8 cellular contexts compared by ENCODE assay signal in genomic region chr10:24953350-24954074, GRCh38. TPM values are rescaled to one million over a fixed set of nuclear protein-coding genes. Genes with fewer than 3 reads are reported as not detected.
A peak's percentile ranks its signal among the peaks of the same experiment; 100 is the strongest.
DNase-seq lines count a peak whose midpoint lies in the region; ATAC-seq and TF ChIP-seq lines count a peak whose summit lies in the region.
"Had no signal": no experiment of that assay in that cellular context is flagged by ENCODE, and none has a peak within 500 bp of the region (broad histone marks: within the 10 kb centered on the region; RNA-seq: fewer than 3 reads in every experiment).

No MANE protein-coding gene starts in this region.

- no peaks in the 10 kb centered on the region for H3K79me2 ChIP-seq in hepatocyte

- peak overlapping the region; percentile 88 for H3K27ac Mint-ChIP-seq in HFFc6
- peak overlapping the region; percentile 88 for H3K27ac Mint-ChIP-seq in activated naive CD8-positive, alpha-beta T cell treated with anti-CD3 and anti-CD28 coated beads, Interleukin-2, amount 10 ng/mL, durations not matched to agents 7 days and 5 days
- peak overlapping the region; percentile 27 for H3K27ac Mint-ChIP-seq in stimulated activated naive B cell treated with anti-CD40 and anti-IgM and Interleukin-4, amounts not matched to agents 10 μg/mL and 1 μg/mL and 100 μg/mL, for 72 hours

- peak overlapping the region; percentile 81 for H3K27ac ChIP-seq in hepatocyte
- H3K27ac ChIP-seq: cardiac muscle cell had no signal

- H3K9me3 ChIP-seq in hepatocyte (ENCODE audit: low read depth) = no peaks in the 10 kb centered on the region

- H4K20me1 ChIP-seq in hepatocyte (ENCODE audit: insufficient read depth, poor library complexity, severe bottlenecking) = no peaks in the 10 kb centered on the region

- peak overlapping the region; percentile 94 for H2AFZ ChIP-seq in hepatocyte

- TF ChIP-seq CTCF in HFFc6 (IDR thresholded peaks at IDR 0.05) = no peak
- no peak for TF ChIP-seq CTCF in hepatocyte (IDR thresholded peaks at IDR 0.05; ENCODE audit: poor library complexity)

- H3K4me2 ChIP-seq in hepatocyte = peak overlapping the region; percentile 92

- no peaks in the 10 kb centered on the region for H3K27me3 ChIP-seq in hepatocyte
- H3K27me3 ChIP-seq: cardiac muscle cell had no signal

- POLR2A ChIA-PET in activated naive CD8-positive, alpha-beta T cell treated with anti-CD3 and anti-CD28 coated beads, Interleukin-2, amount 10 ng/mL, durations not matched to agents 7 days and 5 days (lab: Charles Lee) = interaction anchor here (0.7 to 2.4 kb wide), 2 partner anchors 63 to 351 kb away, joined by 7 to 8 read pairs; no protein-coding TSS in a partner anchor

- H3K36me3 Mint-ChIP-seq in HFFc6 (ENCODE audit: low read depth) = peaks cover 4% of the 10 kb centered on the region; the same call in 1 of the 2 replicates
- H3K36me3 Mint-ChIP-seq in activated naive CD8-positive, alpha-beta T cell treated with anti-CD3 and anti-CD28 coated beads, Interleukin-2, amount 10 ng/mL, durations not matched to agents 7 days and 5 days = peaks cover 4% of the 10 kb centered on the region
- no peaks in the 10 kb centered on the region for H3K36me3 Mint-ChIP-seq in stimulated activated naive B cell treated with anti-CD40 and anti-IgM and Interleukin-4, amounts not matched to agents 10 μg/mL and 1 μg/mL and 100 μg/mL, for 72 hours

- peaks cover 15% of the 10 kb centered on the region for H3K4me1 ChIP-seq in hepatocyte (ENCODE audit: insufficient read depth)

- H3K36me3 ChIP-seq in hepatocyte (replicated peaks; ENCODE audit: insufficient read depth, low read depth) = no peaks in the 10 kb centered on the region
- H3K36me3 ChIP-seq: cardiac muscle cell had no signal

- WGBS in hepatocyte (ENCODE audit: low lambda C conversion rate, missing lambda C conversion rate) = 73% methylated on average over 17 of the region's 17 CpGs

- peak overlapping the region; percentile 78 for H3K4me3 Mint-ChIP-seq in HFFc6
- peak overlapping the region; percentile 87 for H3K4me3 Mint-ChIP-seq in activated naive CD8-positive, alpha-beta T cell treated with anti-CD3 and anti-CD28 coated beads, Interleukin-2, amount 10 ng/mL, durations not matched to agents 7 days and 5 days
- peak overlapping the region; percentile 64 to 72 for H3K4me3 Mint-ChIP-seq in stimulated activated naive B cell treated with anti-CD40 and anti-IgM and Interleukin-4, amounts not matched to agents 10 μg/mL and 1 μg/mL and 100 μg/mL, for 72 hours

- H3K9me2 ChIP-seq in hepatocyte (replicated peaks; ENCODE audit: insufficient read depth) = no peaks in the 10 kb centered on the region

- peak overlapping the region; percentile 73 for H3K4me3 ChIP-seq in hepatocyte

- no peaks in the 10 kb centered on the region for H3K9me3 Mint-ChIP-seq in HFFc6
- no peaks in the 10 kb centered on the region for H3K9me3 Mint-ChIP-seq in activated naive CD8-positive, alpha-beta T cell treated with anti-CD3 and anti-CD28 coated beads, Interleukin-2, amount 10 ng/mL, durations not matched to agents 7 days and 5 days
- peaks cover 0 to 3% of the 10 kb centered on the region in 2 donors for H3K9me3 Mint-ChIP-seq in stimulated activated naive B cell treated with anti-CD40 and anti-IgM and Interleukin-4, amounts not matched to agents 10 μg/mL and 1 μg/mL and 100 μg/mL, for 72 hours

- no peaks in the 10 kb centered on the region; the same call in 1 of the 2 replicates for H3K27me3 Mint-ChIP-seq in HFFc6 (ENCODE audit: insufficient read depth)
- H3K27me3 Mint-ChIP-seq in activated naive CD8-positive, alpha-beta T cell treated with anti-CD3 and anti-CD28 coated beads, Interleukin-2, amount 10 ng/mL, durations not matched to agents 7 days and 5 days = no peaks in the 10 kb centered on the region
- peaks cover 43 to 63% of the 10 kb centered on the region in 2 donors for H3K27me3 Mint-ChIP-seq in stimulated activated naive B cell treated with anti-CD40 and anti-IgM and Interleukin-4, amounts not matched to agents 10 μg/mL and 1 μg/mL and 100 μg/mL, for 72 hours

- DNase-seq in HFFc6 (no peak), hepatocyte (ENCODE audit: low spot score) (no peak), RPMI8226 (no peak)
- no peak for DNase-seq in activated naive CD8-positive, alpha-beta T cell treated with anti-CD3 and anti-CD28 coated beads, Interleukin-2, amount 10 ng/mL, durations not matched to agents 7 days and 5 days
- DNase-seq in stimulated activated naive B cell treated with anti-CD40 and anti-IgM and Interleukin-4, amounts not matched to agents 10 μg/mL and 1 μg/mL and 100 μg/mL, for 72 hours = no peak

- peaks cover 59% of the 10 kb centered on the region for H3K4me1 Mint-ChIP-seq in HFFc6 (ENCODE audit: low read depth)
- peaks cover 18% of the 10 kb centered on the region for H3K4me1 Mint-ChIP-seq in activated naive CD8-positive, alpha-beta T cell treated with anti-CD3 and anti-CD28 coated beads, Interleukin-2, amount 10 ng/mL, durations not matched to agents 7 days and 5 days
- H3K4me1 Mint-ChIP-seq in stimulated activated naive B cell treated with anti-CD40 and anti-IgM and Interleukin-4, amounts not matched to agents 10 μg/mL and 1 μg/mL and 100 μg/mL, for 72 hours = peaks cover 4 to 12% of the 10 kb centered on the region in 2 donors

- no peak for ATAC-seq in activated naive CD8-positive, alpha-beta T cell treated with anti-CD3 and anti-CD28 coated beads, Interleukin-2, amount 10 ng/mL, durations not matched to agents 7 days and 5 days (ENCODE audit: low read depth)
- ATAC-seq in stimulated activated naive B cell treated with anti-CD40 and anti-IgM and Interleukin-4, amounts not matched to agents 10 μg/mL and 1 μg/mL and 100 μg/mL, for 72 hours (replicated peaks) = no peak
- ATAC-seq in GM18502 (IDR thresholded peaks at IDR 0.05; ENCODE audit: poor library complexity, unreplicated experiment) (no peak), GM21381 (IDR thresholded peaks at IDR 0.05; ENCODE audit: unreplicated experiment) (no peak)

RNA-seq across cellular contexts. Expression of gene PRTFDC1, which starts 1.1 kb away (rescaled TPM):
- 10 to 100 TPM; 16.2 to 32.6 (median 29.0) TPM for total RNA-seq in HFFc6 (2021; fragmentation: NEBNext Ultra II Directional; extraction: Animal tissue kit (Norgen Biotek cat#: 25700))
- 1 to 10 TPM; 1.5 to 2.0 TPM for total RNA-seq in activated naive CD8-positive, alpha-beta T cell treated with anti-CD3 and anti-CD28 coated beads, Interleukin-2, amount 10 ng/mL, durations not matched to agents 7 days and 5 days
- total RNA-seq in hepatocyte = 14.7 and 14.8 TPM in 2 replicates
- 6.0 and 6.4 TPM in 2 replicates for polyA plus RNA-seq in hepatocyte

Comparison
In these comparisons a context has a peak if more than half of its experiments do, and no peak if none do; other contexts are left out.
1. H3K27ac Mint-ChIP-seq: peak in every context shown above with its lines; median percentile 88 in HFFc6; 88 in activated naive CD8-positive, alpha-beta T cell treated with anti-CD3 and anti-CD28 coated beads, Interleukin-2, amount 10 ng/mL, durations not matched to agents 7 days and 5 days; 27 in stimulated activated naive B cell treated with anti-CD40 and anti-IgM and Interleukin-4, amounts not matched to agents 10 μg/mL and 1 μg/mL and 100 μg/mL, for 72 hours.